Comparison of ENCODE assay signal across 1 cellular context in the genomic region with DNA sequence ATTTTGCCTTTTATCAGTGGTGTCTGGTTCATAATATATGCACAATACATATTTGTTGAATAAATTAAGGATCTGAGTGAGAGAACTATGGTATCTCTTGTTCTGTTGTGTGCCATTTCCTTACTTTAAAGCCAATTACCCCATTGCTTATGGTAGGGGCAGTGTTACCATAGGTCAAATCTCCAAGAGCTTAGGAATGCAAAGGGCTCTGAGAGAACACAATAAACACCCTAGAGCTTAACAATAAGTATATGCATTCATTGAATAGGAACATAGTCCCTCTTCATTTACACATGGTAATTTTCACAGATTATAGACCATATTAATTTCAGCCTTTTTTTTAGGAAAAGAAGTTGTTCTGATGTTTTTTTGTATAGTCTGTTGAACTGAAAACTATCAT.
TF ChIP-seq lines count a peak whose summit lies in the region.

No MANE protein-coding gene starts in this region.

TF ChIP-seq in GM23338, 12 proteins besides CTCF, POLR2A, EP300 and RAD21:
- TF ChIP-seq, protein P1, sequence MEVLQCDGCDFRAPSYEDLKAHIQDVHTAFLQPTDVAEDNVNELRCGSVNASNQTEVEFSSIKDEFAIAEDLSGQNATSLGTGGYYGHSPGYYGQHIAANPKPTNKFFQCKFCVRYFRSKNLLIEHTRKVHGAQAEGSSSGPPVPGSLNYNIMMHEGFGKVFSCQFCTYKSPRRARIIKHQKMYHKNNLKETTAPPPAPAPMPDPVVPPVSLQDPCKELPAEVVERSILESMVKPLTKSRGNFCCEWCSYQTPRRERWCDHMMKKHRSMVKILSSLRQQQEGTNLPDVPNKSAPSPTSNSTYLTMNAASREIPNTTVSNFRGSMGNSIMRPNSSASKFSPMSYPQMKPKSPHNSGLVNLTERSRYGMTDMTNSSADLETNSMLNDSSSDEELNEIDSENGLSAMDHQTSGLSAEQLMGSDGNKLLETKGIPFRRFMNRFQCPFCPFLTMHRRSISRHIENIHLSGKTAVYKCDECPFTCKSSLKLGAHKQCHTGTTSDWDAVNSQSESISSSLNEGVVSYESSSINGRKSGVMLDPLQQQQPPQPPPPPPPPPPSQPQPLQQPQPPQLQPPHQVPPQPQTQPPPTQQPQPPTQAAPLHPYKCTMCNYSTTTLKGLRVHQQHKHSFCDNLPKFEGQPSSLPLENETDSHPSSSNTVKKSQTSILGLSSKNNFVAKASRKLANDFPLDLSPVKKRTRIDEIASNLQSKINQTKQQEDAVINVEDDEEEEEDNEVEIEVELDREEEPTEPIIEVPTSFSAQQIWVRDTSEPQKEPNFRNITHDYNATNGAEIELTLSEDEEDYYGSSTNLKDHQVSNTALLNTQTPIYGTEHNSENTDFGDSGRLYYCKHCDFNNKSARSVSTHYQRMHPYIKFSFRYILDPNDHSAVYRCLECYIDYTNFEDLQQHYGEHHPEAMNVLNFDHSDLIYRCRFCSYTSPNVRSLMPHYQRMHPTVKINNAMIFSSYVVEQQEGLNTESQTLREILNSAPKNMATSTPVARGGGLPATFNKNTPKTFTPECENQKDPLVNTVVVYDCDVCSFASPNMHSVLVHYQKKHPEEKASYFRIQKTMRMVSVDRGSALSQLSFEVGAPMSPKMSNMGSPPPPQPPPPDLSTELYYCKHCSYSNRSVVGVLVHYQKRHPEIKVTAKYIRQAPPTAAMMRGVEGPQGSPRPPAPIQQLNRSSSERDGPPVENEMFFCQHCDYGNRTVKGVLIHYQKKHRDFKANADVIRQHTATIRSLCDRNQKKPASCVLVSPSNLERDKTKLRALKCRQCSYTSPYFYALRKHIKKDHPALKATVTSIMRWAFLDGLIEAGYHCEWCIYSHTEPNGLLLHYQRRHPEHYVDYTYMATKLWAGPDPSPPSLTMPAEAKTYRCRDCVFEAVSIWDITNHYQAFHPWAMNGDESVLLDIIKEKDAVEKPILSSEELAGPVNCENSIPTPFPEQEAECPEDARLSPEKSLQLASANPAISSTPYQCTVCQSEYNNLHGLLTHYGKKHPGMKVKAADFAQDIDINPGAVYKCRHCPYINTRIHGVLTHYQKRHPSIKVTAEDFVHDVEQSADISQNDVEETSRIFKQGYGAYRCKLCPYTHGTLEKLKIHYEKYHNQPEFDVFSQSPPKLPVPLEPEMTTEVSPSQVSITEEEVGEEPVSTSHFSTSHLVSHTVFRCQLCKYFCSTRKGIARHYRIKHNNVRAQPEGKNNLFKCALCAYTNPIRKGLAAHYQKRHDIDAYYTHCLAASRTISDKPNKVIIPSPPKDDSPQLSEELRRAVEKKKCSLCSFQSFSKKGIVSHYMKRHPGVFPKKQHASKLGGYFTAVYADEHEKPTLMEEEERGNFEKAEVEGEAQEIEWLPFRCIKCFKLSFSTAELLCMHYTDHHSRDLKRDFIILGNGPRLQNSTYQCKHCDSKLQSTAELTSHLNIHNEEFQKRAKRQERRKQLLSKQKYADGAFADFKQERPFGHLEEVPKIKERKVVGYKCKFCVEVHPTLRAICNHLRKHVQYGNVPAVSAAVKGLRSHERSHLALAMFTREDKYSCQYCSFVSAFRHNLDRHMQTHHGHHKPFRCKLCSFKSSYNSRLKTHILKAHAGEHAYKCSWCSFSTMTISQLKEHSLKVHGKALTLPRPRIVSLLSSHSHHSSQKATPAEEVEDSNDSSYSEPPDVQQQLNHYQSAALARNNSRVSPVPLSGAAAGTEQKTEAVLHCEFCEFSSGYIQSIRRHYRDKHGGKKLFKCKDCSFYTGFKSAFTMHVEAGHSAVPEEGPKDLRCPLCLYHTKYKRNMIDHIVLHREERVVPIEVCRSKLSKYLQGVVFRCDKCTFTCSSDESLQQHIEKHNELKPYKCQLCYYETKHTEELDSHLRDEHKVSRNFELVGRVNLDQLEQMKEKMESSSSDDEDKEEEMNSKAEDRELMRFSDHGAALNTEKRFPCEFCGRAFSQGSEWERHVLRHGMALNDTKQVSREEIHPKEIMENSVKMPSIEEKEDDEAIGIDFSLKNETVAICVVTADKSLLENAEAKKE (CRISPR knock-in tag; IDR thresholded peaks at IDR 0.05) = no peak
- no peak for TF ChIP-seq POLR2AphosphoS5 (IDR thresholded peaks at IDR 0.05; ENCODE audit: low read depth)
- TF ChIP-seq, protein P2, sequence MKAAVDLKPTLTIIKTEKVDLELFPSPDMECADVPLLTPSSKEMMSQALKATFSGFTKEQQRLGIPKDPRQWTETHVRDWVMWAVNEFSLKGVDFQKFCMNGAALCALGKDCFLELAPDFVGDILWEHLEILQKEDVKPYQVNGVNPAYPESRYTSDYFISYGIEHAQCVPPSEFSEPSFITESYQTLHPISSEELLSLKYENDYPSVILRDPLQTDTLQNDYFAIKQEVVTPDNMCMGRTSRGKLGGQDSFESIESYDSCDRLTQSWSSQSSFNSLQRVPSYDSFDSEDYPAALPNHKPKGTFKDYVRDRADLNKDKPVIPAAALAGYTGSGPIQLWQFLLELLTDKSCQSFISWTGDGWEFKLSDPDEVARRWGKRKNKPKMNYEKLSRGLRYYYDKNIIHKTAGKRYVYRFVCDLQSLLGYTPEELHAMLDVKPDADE (IDR thresholded peaks at IDR 0.05) = no peak
- TF ChIP-seq EZH2phosphoT487 (IDR thresholded peaks at IDR 0.05; ENCODE audit: unreplicated experiment) = no peak
- TF ChIP-seq ZNF331 (CRISPR knock-in tag; IDR thresholded peaks at IDR 0.05; ENCODE audit: low read depth) = no peak
- no peak for TF ChIP-seq EZH2 (IDR thresholded peaks at IDR 0.05; ENCODE audit: low read depth, unreplicated experiment)
- TF ChIP-seq NANOG (IDR thresholded peaks at IDR 0.05; ENCODE audit: borderline replicate concordance) = no peak
- TF ChIP-seq, protein P3, sequence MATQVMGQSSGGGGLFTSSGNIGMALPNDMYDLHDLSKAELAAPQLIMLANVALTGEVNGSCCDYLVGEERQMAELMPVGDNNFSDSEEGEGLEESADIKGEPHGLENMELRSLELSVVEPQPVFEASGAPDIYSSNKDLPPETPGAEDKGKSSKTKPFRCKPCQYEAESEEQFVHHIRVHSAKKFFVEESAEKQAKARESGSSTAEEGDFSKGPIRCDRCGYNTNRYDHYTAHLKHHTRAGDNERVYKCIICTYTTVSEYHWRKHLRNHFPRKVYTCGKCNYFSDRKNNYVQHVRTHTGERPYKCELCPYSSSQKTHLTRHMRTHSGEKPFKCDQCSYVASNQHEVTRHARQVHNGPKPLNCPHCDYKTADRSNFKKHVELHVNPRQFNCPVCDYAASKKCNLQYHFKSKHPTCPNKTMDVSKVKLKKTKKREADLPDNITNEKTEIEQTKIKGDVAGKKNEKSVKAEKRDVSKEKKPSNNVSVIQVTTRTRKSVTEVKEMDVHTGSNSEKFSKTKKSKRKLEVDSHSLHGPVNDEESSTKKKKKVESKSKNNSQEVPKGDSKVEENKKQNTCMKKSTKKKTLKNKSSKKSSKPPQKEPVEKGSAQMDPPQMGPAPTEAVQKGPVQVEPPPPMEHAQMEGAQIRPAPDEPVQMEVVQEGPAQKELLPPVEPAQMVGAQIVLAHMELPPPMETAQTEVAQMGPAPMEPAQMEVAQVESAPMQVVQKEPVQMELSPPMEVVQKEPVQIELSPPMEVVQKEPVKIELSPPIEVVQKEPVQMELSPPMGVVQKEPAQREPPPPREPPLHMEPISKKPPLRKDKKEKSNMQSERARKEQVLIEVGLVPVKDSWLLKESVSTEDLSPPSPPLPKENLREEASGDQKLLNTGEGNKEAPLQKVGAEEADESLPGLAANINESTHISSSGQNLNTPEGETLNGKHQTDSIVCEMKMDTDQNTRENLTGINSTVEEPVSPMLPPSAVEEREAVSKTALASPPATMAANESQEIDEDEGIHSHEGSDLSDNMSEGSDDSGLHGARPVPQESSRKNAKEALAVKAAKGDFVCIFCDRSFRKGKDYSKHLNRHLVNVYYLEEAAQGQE (IDR thresholded peaks at IDR 0.05; ENCODE audit: unreplicated experiment) = no peak
- no peak for TF ChIP-seq JUNB (IDR thresholded peaks at IDR 0.05; ENCODE audit: unreplicated experiment)
- TF ChIP-seq ZNF114 (CRISPR knock-in tag; IDR thresholded peaks at IDR 0.05) = no peak
- TF ChIP-seq CREB1 (CRISPR knock-in tag; IDR thresholded peaks at IDR 0.05; ENCODE audit: low read depth) = no peak
- TF ChIP-seq STAT1 (IDR thresholded peaks at IDR 0.05; ENCODE audit: unreplicated experiment) = no peak
